12 cellular contexts compared by ENCODE assay signal in genomic region chr21:44207860-44208646, GRCh38. TPM values are rescaled to one million over a fixed set of nuclear protein-coding genes. Genes with fewer than 3 reads are reported as not detected.
A peak's percentile ranks its signal among the peaks of the same experiment; 100 is the strongest.
DNase-seq lines count a peak whose midpoint lies in the region; ATAC-seq, FAIRE-seq and TF ChIP-seq lines count a peak whose summit lies in the region.
"Not testable (repeated sequence)": the region's sequence is repeated elsewhere in the genome, so short reads cannot be mapped to it uniquely, and the experiment has no call there.
"Had no signal": no experiment of that assay in that cellular context is flagged by ENCODE, and none has a peak within 500 bp of the region (broad histone marks: within the 10 kb centered on the region; RNA-seq: fewer than 3 reads in every experiment).

No MANE protein-coding gene starts in this region.

- not testable (repeated sequence) for H3K79me2 ChIP-seq in DOHH2 (ENCODE audit: control insufficient read depth, low read length); OCI-LY1 (ENCODE audit: insufficient read depth, low read length); K562 (ENCODE audit: control insufficient read depth, insufficient read depth, low read length)

- not testable (repeated sequence) for H3K27me3 ChIP-seq in DOHH2 (ENCODE audit: control insufficient read depth, low read length); OCI-LY1 (ENCODE audit: insufficient read depth, low read length); K562 (ENCODE audit: control insufficient read depth in 2 of 2, insufficient read depth in 2 of 2, low read length in 2 of 2); right lobe of liver

- H3K27me3 Mint-ChIP-seq in activated CD4-positive, alpha-beta T cell treated with anti-CD3 and anti-CD28 coated beads for 36 hours; stimulated activated naive B cell treated with anti-CD40 and anti-IgM and Interleukin-4, amounts not matched to agents 10 μg/mL and 1 μg/mL and 100 μg/mL, for 72 hours: not testable (repeated sequence)

- TF ChIP-seq CTCF in DOHH2 (IDR thresholded peaks at IDR 0.05; ENCODE audit: low read depth, low read length, poor library complexity, severe bottlenecking); OCI-LY1 (IDR thresholded peaks at IDR 0.05; ENCODE audit: low read length); K562 (IDR thresholded peaks at IDR 0.05 in 2 of 3, conservative IDR thresholded peaks at IDR 0.05 in 1 of 3; ENCODE audit: insufficient read depth in 2 of 3, low read depth in 1 of 3, low read length in 3 of 3); right lobe of liver (IDR thresholded peaks at IDR 0.05): not testable (repeated sequence)

- not testable (repeated sequence) for H4K20me1 ChIP-seq in DOHH2 (ENCODE audit: control insufficient read depth, insufficient read depth, low read depth, low read length); OCI-LY1 (ENCODE audit: insufficient read depth, low read length); K562 (replicated peaks; ENCODE audit: control insufficient read depth, insufficient read depth, low read length)

- BruUV-seq in K562 (replicated peaks; lab: Mats Ljungman, UMichigan), result not testable (repeated sequence)

- H3K9me2 ChIP-seq in DOHH2 (replicated peaks; ENCODE audit: control insufficient read depth, low read length); OCI-LY1 (ENCODE audit: low read depth, low read length): not testable (repeated sequence)

- H3K4me1 Mint-ChIP-seq in activated CD4-positive, alpha-beta T cell treated with anti-CD3 and anti-CD28 coated beads for 36 hours; stimulated activated naive B cell treated with anti-CD40 and anti-IgM and Interleukin-4, amounts not matched to agents 10 μg/mL and 1 μg/mL and 100 μg/mL, for 72 hours: not testable (repeated sequence)

- peak overlapping the region; percentile 65 for H3K4me2 ChIP-seq in DOHH2 (ENCODE audit: low read length)
- not testable (repeated sequence) for H3K4me2 ChIP-seq in OCI-LY1 (ENCODE audit: low read length); K562 (ENCODE audit: insufficient read depth, low read length)

- peak overlapping the region; percentile 85 for H3K27ac ChIP-seq in DOHH2 (ENCODE audit: low read depth, low read length)
- peak overlapping the region; percentile 83 for H3K27ac ChIP-seq in OCI-LY1 (ENCODE audit: low read depth, low read length, poor library complexity, severe bottlenecking)
- H3K27ac ChIP-seq in K562 (ENCODE audit: extremely low read depth, low read depth, low read length); right lobe of liver: not testable (repeated sequence)

- not testable (repeated sequence) for H3K4me3 Mint-ChIP-seq in activated CD4-positive, alpha-beta T cell treated with anti-CD3 and anti-CD28 coated beads for 36 hours; stimulated activated naive B cell treated with anti-CD40 and anti-IgM and Interleukin-4, amounts not matched to agents 10 μg/mL and 1 μg/mL and 100 μg/mL, for 72 hours

- CTCF ChIA-PET in activated CD4-positive, alpha-beta T cell treated with anti-CD3 and anti-CD28 coated beads for 36 hours (lab: Charles Lee); K562 (lab: Yijun Ruan, JAX; ENCODE audit: low intra/inter-chr PET ratio): not testable (repeated sequence)

- peak overlapping the region; percentile 56 for H3K4me3 ChIP-seq in DOHH2 (ENCODE audit: low read length)
- not testable (repeated sequence) for H3K4me3 ChIP-seq in OCI-LY1 (ENCODE audit: low read depth, low read length, poor library complexity, severe bottlenecking); K562; right lobe of liver

- not testable (repeated sequence) for H3K36me3 ChIP-seq in DOHH2 (ENCODE audit: control insufficient read depth, low read length); OCI-LY1 (ENCODE audit: insufficient read depth, low read length); K562 (ENCODE audit: control insufficient read depth, insufficient read depth, low read length); right lobe of liver

- POLR2A ChIA-PET in activated CD4-positive, alpha-beta T cell treated with anti-CD3 and anti-CD28 coated beads for 36 hours (lab: Charles Lee); K562 (lab: Yijun Ruan, JAX): not testable (repeated sequence)

- in situ Hi-C loops in K562 (cut with MboI), result not testable (repeated sequence)

- H3K27ac Mint-ChIP-seq in activated CD4-positive, alpha-beta T cell treated with anti-CD3 and anti-CD28 coated beads for 36 hours; stimulated activated naive B cell treated with anti-CD40 and anti-IgM and Interleukin-4, amounts not matched to agents 10 μg/mL and 1 μg/mL and 100 μg/mL, for 72 hours: not testable (repeated sequence)

- DNase-seq in activated CD4-positive, alpha-beta T cell treated with anti-CD3 and anti-CD28 coated beads for 36 hours, result peak; percentile 3
- not testable (repeated sequence) for DNase-seq in K562 (ENCODE audit: extremely low read depth in 1 of 4, low spot score in 3 of 4); right lobe of liver; stimulated activated naive B cell treated with anti-CD40 and anti-IgM and Interleukin-4, amounts not matched to agents 10 μg/mL and 1 μg/mL and 100 μg/mL, for 72 hours
- peak; percentile 62 for DNase-seq in Right ventricle myocardium inferior (ENCODE audit: missing footprints)

- H3F3A ChIP-seq in DOHH2 (ENCODE audit: control insufficient read depth, insufficient read depth); OCI-LY1 (ENCODE audit: insufficient read depth, low read length): not testable (repeated sequence)

- not testable (repeated sequence) for TF ChIP-seq POLR2A in K562 (conservative IDR thresholded peaks at IDR 0.05); right lobe of liver (IDR thresholded peaks at IDR 0.05)

- H3K9me1 ChIP-seq in K562 (ENCODE audit: control insufficient read depth, insufficient read depth, low read length), result not testable (repeated sequence)

- intact Hi-C loops in activated CD4-positive, alpha-beta T cell treated with anti-CD3 and anti-CD28 coated beads for 36 hours (cut with DNase I, micrococcal nuclease); K562 (cut with micrococcal nuclease); Right ventricle myocardium inferior (cut with DNase I); right lobe of liver (cut with DNase I): not testable (repeated sequence)

- not testable (repeated sequence) for H3K9ac ChIP-seq in OCI-LY1 (ENCODE audit: low read length); K562 (ENCODE audit: insufficient read depth in 1 of 2, low read depth in 2 of 2, low read length in 2 of 2)

- peaks cover 17% of the 10 kb centered on the region for H3K4me1 ChIP-seq in DOHH2 (ENCODE audit: control insufficient read depth, low read length)
- H3K4me1 ChIP-seq in OCI-LY1 (ENCODE audit: insufficient read depth, low read length, severe bottlenecking); K562 (replicated peaks in 1 of 2; ENCODE audit: control insufficient read depth in 2 of 2, insufficient read depth in 2 of 2, low read length in 2 of 2); right lobe of liver: not testable (repeated sequence)

- ATAC-seq in GM21737 (IDR thresholded peaks at IDR 0.05; ENCODE audit: unreplicated experiment), result peak; percentile 9
- peak; percentile 52 for ATAC-seq in activated CD4-positive, alpha-beta T cell treated with anti-CD3 and anti-CD28 coated beads for 36 hours
- peak; percentile 76 for ATAC-seq in K562
- ATAC-seq in Right ventricle myocardium inferior, result peak; percentile 59
- ATAC-seq in right lobe of liver, result peak; percentile 50 to 79 (median 62)
- peak; percentile 22 to 30 for ATAC-seq in stimulated activated naive B cell treated with anti-CD40 and anti-IgM and Interleukin-4, amounts not matched to agents 10 μg/mL and 1 μg/mL and 100 μg/mL, for 72 hours (replicated peaks)

- peak; percentile 84 for FAIRE-seq in K562 (lab: Jason Lieb, UNC)

- H3K9me3 ChIP-seq in DOHH2 (ENCODE audit: control insufficient read depth, insufficient read depth, low read length); OCI-LY1 (ENCODE audit: low read length); K562 (replicated peaks; ENCODE audit: control insufficient read depth, insufficient read depth, low read depth, low read length); right lobe of liver: not testable (repeated sequence)

- H3K36me3 Mint-ChIP-seq in activated CD4-positive, alpha-beta T cell treated with anti-CD3 and anti-CD28 coated beads for 36 hours (ENCODE audit: low read depth); stimulated activated naive B cell treated with anti-CD40 and anti-IgM and Interleukin-4, amounts not matched to agents 10 μg/mL and 1 μg/mL and 100 μg/mL, for 72 hours: not testable (repeated sequence)

- H2AFZ ChIP-seq in OCI-LY1 (ENCODE audit: low read length); K562 (ENCODE audit: low read depth, low read length): not testable (repeated sequence)

- no CpG with 5 or more reads among the region's 15 CpGs for WGBS in K562 (ENCODE audit: insufficient coverage, low coverage, missing lambda C conversion rate)
- no CpG with 5 or more reads among the region's 15 CpGs for WGBS in right lobe of liver (ENCODE audit: insufficient coverage, low coverage, low lambda C conversion rate, missing lambda C conversion rate)

- not testable (repeated sequence) for TF ChIP-seq EP300 in K562 (IDR thresholded peaks at IDR 0.05; ENCODE audit: low read length)

- not testable (repeated sequence) for TF ChIP-seq RAD21 in K562 (CRISPR knock-in tag; conservative IDR thresholded peaks at IDR 0.05 in 1 of 2, IDR thresholded peaks at IDR 0.05 in 1 of 2)

- not testable (repeated sequence) for H3K9me3 Mint-ChIP-seq in activated CD4-positive, alpha-beta T cell treated with anti-CD3 and anti-CD28 coated beads for 36 hours (ENCODE audit: low read depth); stimulated activated naive B cell treated with anti-CD40 and anti-IgM and Interleukin-4, amounts not matched to agents 10 μg/mL and 1 μg/mL and 100 μg/mL, for 72 hours

RNA-seq across cellular contexts. Expression of gene ICOSLG, which starts 32.7 kb away (rescaled TPM):
- total RNA-seq in activated CD4-positive, alpha-beta T cell treated with anti-CD3 and anti-CD28 coated beads for 36 hours, result 1 to 10 TPM; 2.4 to 2.8 TPM
- 3.5 and 9.0 TPM in 2 replicates for total RNA-seq in K562 (2011; cell fraction: chromatin; rRNA removed; ENCODE audit: low replicate concordance)
- total RNA-seq in K562 (2011; cell fraction: nucleolus; rRNA removed), result 2.5 and 7.2 TPM in 2 replicates
- 2.3 and 3.1 TPM in 2 replicates for total RNA-seq in K562 (2011; cell fraction: nucleoplasm; rRNA removed)
- total RNA-seq in K562 (2014; rRNA removed) (0.18 and 0.24 TPM in 2 replicates), K562 (2014; rRNA removed; fragmentation: Illumina TruSeq; extraction: Trizol) (0.07 TPM in 1 of 2 replicates, not detected in the other), K562 (2015; rRNA removed; fragmentation: Illumina TruSeq; extraction: Trizol) (0.07 and 0.19 TPM in 2 replicates), K562 (2021) (0.34 and 0.62 TPM in 2 replicates), Right ventricle myocardium inferior (4.9 TPM), right lobe of liver (1 to 10 TPM; 1.1 to 2.7 (median 1.7) TPM)
- polyA plus RNA-seq in K562 (2011; rRNA removed) (1.4 and 2.8 TPM in 2 replicates), K562 (2014; fragmentation: Illumina TruSeq; extraction: Trizol) (0.15 and 0.39 TPM in 2 replicates), K562 (2014; fragmentation: Nextera tagmentation; extraction: Ambion mirVana) (under 1 TPM; 0.01 TPM), K562 (2014; rRNA removed) (0.15 and 0.23 TPM in 2 replicates)
- polyA plus RNA-seq in K562 (2011; cell fraction: cytosol; rRNA removed), result 1.0 and 1.1 TPM in 2 replicates
- polyA plus RNA-seq in K562 (2011; cell fraction: nucleus; rRNA removed), result 3.8 and 5.3 TPM in 2 replicates
- polyA plus RNA-seq in K562 (2012), result 2.4 and 4.3 TPM in 2 replicates
- polyA minus RNA-seq in K562 (2011; rRNA and poly(A)+ RNA removed), result 1.1 and 2.7 TPM in 2 replicates
- polyA minus RNA-seq in K562 (2011; cell fraction: cytosol; rRNA and poly(A)+ RNA removed), result 1.6 and 2.2 TPM in 2 replicates
- 1.1 and 2.2 TPM in 2 replicates for polyA minus RNA-seq in K562 (2011; cell fraction: nucleus; rRNA and poly(A)+ RNA removed)
- total RNA-seq: G401 had no signal

RNA-seq across cellular contexts. Expression of gene DNMT3L, which starts 53.6 kb away (rescaled TPM):
- not detected for total RNA-seq in activated CD4-positive, alpha-beta T cell treated with anti-CD3 and anti-CD28 coated beads for 36 hours
- not detected in 2 replicates for total RNA-seq in K562 (2011; cell fraction: chromatin; rRNA removed; ENCODE audit: low replicate concordance)
- not detected in 2 replicates for total RNA-seq in K562 (2011; cell fraction: nucleolus; rRNA removed)
- total RNA-seq in K562 (2011; cell fraction: nucleoplasm; rRNA removed), result not detected in 2 replicates
- total RNA-seq in K562 (2014; rRNA removed), result 0.12 TPM in 1 of 2 replicates, not detected in the other
- total RNA-seq in K562 (2014; rRNA removed; fragmentation: Illumina TruSeq; extraction: Trizol), result not detected in 2 replicates
- total RNA-seq in K562 (2015; rRNA removed; fragmentation: Illumina TruSeq; extraction: Trizol), result not detected in 2 replicates
- not detected in 2 replicates for total RNA-seq in K562 (2021)
- polyA plus RNA-seq in K562 (2011; rRNA removed), result 0.09 TPM in 1 of 2 replicates, not detected in the other
- not detected in 2 replicates for polyA plus RNA-seq in K562 (2011; cell fraction: cytosol; rRNA removed)
- 0.40 TPM in 1 of 2 replicates, not detected in the other for polyA plus RNA-seq in K562 (2011; cell fraction: nucleus; rRNA removed)
- polyA plus RNA-seq in K562 (2012), result not detected in 2 replicates
- polyA plus RNA-seq in K562 (2014; fragmentation: Illumina TruSeq; extraction: Trizol), result not detected in 2 replicates
- polyA plus RNA-seq in K562 (2014; fragmentation: Nextera tagmentation; extraction: Ambion mirVana), result not detected
- polyA plus RNA-seq in K562 (2014; rRNA removed), result 0.08 TPM in 1 of 2 replicates, not detected in the other
- not detected in 2 replicates for polyA minus RNA-seq in K562 (2011; rRNA and poly(A)+ RNA removed)
- polyA minus RNA-seq in K562 (2011; cell fraction: cytosol; rRNA and poly(A)+ RNA removed), result not detected in 2 replicates
- not detected in 2 replicates for polyA minus RNA-seq in K562 (2011; cell fraction: nucleus; rRNA and poly(A)+ RNA removed)
- total RNA-seq in Right ventricle myocardium inferior, result not detected
- 1 to 10 TPM in 2 of 6 experiments, under 1 TPM in 1, not detected in 3; 0.29 to 2.3 (median 1.4) TPM for total RNA-seq in right lobe of liver
- total RNA-seq: epithelial cell of proximal tubule, natural killer cell, osteocyte had no signal

Comparison
In these comparisons a context has a peak if more than half of its experiments do, and no peak if none do; other contexts are left out.
1. ATAC-seq: peak in every context shown above with its lines; median percentile 76 in K562; 62 in right lobe of liver; 59 in Right ventricle myocardium inferior; 52 in activated CD4-positive, alpha-beta T cell treated with anti-CD3 and anti-CD28 coated beads for 36 hours; 26 in stimulated activated naive B cell treated with anti-CD40 and anti-IgM and Interleukin-4, amounts not matched to agents 10 μg/mL and 1 μg/mL and 100 μg/mL, for 72 hours; 9 in GM21737.